ENCODE assay signal across 23 cellular contexts in genomic region chr11:40754297-40754696, GRCh38.
"Had no signal": no experiment of that assay in that cellular context is flagged by ENCODE, and none has a peak within 500 bp of the region (broad histone marks: within the 10 kb centered on the region; RNA-seq: fewer than 3 reads in every experiment).

No MANE protein-coding gene starts in this region.

- DNase-seq: colonic mucosa; cortex of kidney; dermis blood vessel endothelial cell; dorsolateral prefrontal cortex; effector CD4-positive, alpha-beta T cell; effector CD8-positive, alpha-beta T cell; effector memory CD4-positive, alpha-beta T cell; effector memory CD8-positive, alpha-beta T cell; endodermal cell; erythroblast; esophagus squamous epithelium; foreskin fibroblast; foreskin keratinocyte; foreskin melanocyte; gastrocnemius medialis; glutamatergic neuron; head of caudate nucleus; heart left ventricle; heart right ventricle had no signal

- FAIRE-seq: colon, endometrium, endothelial cell of umbilical vein, frontal cortex had no signal
